8 cellular contexts compared by ENCODE assay signal in genomic region chr4:40897557-40898203, GRCh38.
DNase-seq lines count a peak whose midpoint lies in the region; ATAC-seq, FAIRE-seq and TF ChIP-seq lines count a peak whose summit lies in the region.

No MANE protein-coding gene starts in this region.

- peak overlapping the region; percentile 27; the same call in 1 of the 2 replicates for H3K27ac ChIP-seq in VCaP

- in situ Hi-C loops in T47D (cut with HindIII; ENCODE audit: low pct_unique_long_range_greater_than_20kb, low sequenced_read_pairs) = no loop called here

- peak; percentile 95 for TF ChIP-seq CTCF in VCaP (conservative IDR thresholded peaks at IDR 0.05)

- FAIRE-seq in islet of Langerhans (lab: Jason Lieb, UNC) = peak; percentile 90

- DNase-seq in GM03348 (ENCODE audit: low spot score) = peak; percentile 81
- DNase-seq in NCI-H2081 treated with DMSO at 0.1 percent for 48 hours (lab: John Stamatoyannopoulos, UW) = peak; percentile 71
- peak; percentile 61 to 63 for DNase-seq in T47D (ENCODE audit: low read depth in 1 of 2, low spot score in 1 of 2)
- DNase-seq in stimulated activated CD4-positive, alpha-beta T cell treated with anti-CD3 and anti-CD28 coated beads, Interleukin-1b, Interleukin-23, amount 100 ng/mL, for 24 hours (ENCODE audit: low read depth in 4 of 4, low spot score in 1 of 4) = peak; percentile 45 to 70 (median 63)
- DNase-seq in DMS153 (lab: John Stamatoyannopoulos, UW) = no peak

- ATAC-seq in HG02610 (IDR thresholded peaks at IDR 0.05; ENCODE audit: unreplicated experiment) = peak; percentile 79
